In genomic region chr11:107929611-107930200, GRCh38 we compare ENCODE assay signal across 10 cellular contexts. TPM values are rescaled to one million over a fixed set of nuclear protein-coding genes. Genes with fewer than 3 reads are reported as not detected.
DNase-seq lines count a peak whose midpoint lies in the region; ATAC-seq and TF ChIP-seq lines count a peak whose summit lies in the region.
"Had no signal": no experiment of that assay in that cellular context is flagged by ENCODE, and none has a peak within 500 bp of the region (broad histone marks: within the 10 kb centered on the region; RNA-seq: fewer than 3 reads in every experiment).

No MANE protein-coding gene starts in this region.

- H3K18ac ChIP-seq in H9 (ENCODE audit: insufficient read length, low read depth, low read length) = no peak overlapping the region

- no peak overlapping the region for H2AFZ ChIP-seq in H9 (ENCODE audit: low read length)

- H3K27ac Mint-ChIP-seq in activated CD4-positive, alpha-beta T cell treated with anti-CD3 and anti-CD28 coated beads for 36 hours = no peak overlapping the region
- no peak overlapping the region for H3K27ac Mint-ChIP-seq in activated CD4-positive, alpha-beta T cell treated with anti-CD3 and anti-CD28 coated beads, Interleukin-2, amount 10 ng/mL, durations not matched to agents 7 days and 5 days
- peak overlapping the region in 1 of 3 experiments; percentile 86; a peak in 2 of 7 replicates for H3K27ac Mint-ChIP-seq in H9
- H3K27ac Mint-ChIP-seq in dendritic cell treated with granulocyte-macrophage colony-stimulating factor and Interleukin-4, amounts not matched to agents 40 ng/mL and 50 ng/mL, for 4 days = peak overlapping the region; percentile 99

- CTCF ChIA-PET in activated CD4-positive, alpha-beta T cell treated with anti-CD3 and anti-CD28 coated beads for 36 hours (lab: Charles Lee) = no interaction called here
- CTCF ChIA-PET in activated CD4-positive, alpha-beta T cell treated with anti-CD3 and anti-CD28 coated beads, Interleukin-2, amount 10 ng/mL, durations not matched to agents 7 days and 5 days (lab: Charles Lee) = no interaction called here

- no peaks in the 10 kb centered on the region for H3K9me3 ChIP-seq in H9 (ENCODE audit: control insufficient read depth, low read depth, low read length)

- H2BK15ac ChIP-seq in H9 (ENCODE audit: low read depth, low read length) = no peak overlapping the region

- H3K14ac ChIP-seq in H9 (ENCODE audit: insufficient read depth, low read length) = no peak overlapping the region

- no peaks in the 10 kb centered on the region for H3K36me3 Mint-ChIP-seq in activated CD4-positive, alpha-beta T cell treated with anti-CD3 and anti-CD28 coated beads for 36 hours (ENCODE audit: low read depth)
- H3K36me3 Mint-ChIP-seq in activated CD4-positive, alpha-beta T cell treated with anti-CD3 and anti-CD28 coated beads, Interleukin-2, amount 10 ng/mL, durations not matched to agents 7 days and 5 days (ENCODE audit: low read depth) = no peaks in the 10 kb centered on the region
- H3K36me3 Mint-ChIP-seq in H9 (ENCODE audit: insufficient read depth in 1 of 3, low read depth in 3 of 3) = peaks cover 0 to under 1% (median 0%) of the 10 kb centered on the region in 3 experiments; a peak in 1 of 7 replicates
- peaks cover 48% of the 10 kb centered on the region for H3K36me3 Mint-ChIP-seq in dendritic cell treated with granulocyte-macrophage colony-stimulating factor and Interleukin-4, amounts not matched to agents 40 ng/mL and 50 ng/mL, for 4 days (ENCODE audit: low read depth)

- H2BK20ac ChIP-seq in H9 (ENCODE audit: low read depth, low read length, poor library complexity, severe bottlenecking) = no peak overlapping the region

- no peaks in the 10 kb centered on the region for H3K27me3 ChIP-seq in H9 (ENCODE audit: insufficient read depth, low read length)

- no peak overlapping the region for H2BK120ac ChIP-seq in H9 (ENCODE audit: low read depth, low read length, poor library complexity, severe bottlenecking)

- peaks cover 12% of the 10 kb centered on the region for H3K4me1 Mint-ChIP-seq in activated CD4-positive, alpha-beta T cell treated with anti-CD3 and anti-CD28 coated beads for 36 hours
- peaks cover 14% of the 10 kb centered on the region for H3K4me1 Mint-ChIP-seq in activated CD4-positive, alpha-beta T cell treated with anti-CD3 and anti-CD28 coated beads, Interleukin-2, amount 10 ng/mL, durations not matched to agents 7 days and 5 days
- peaks cover 9 to 13% of the 10 kb centered on the region in 2 experiments for H3K4me1 Mint-ChIP-seq in H9
- H3K4me1 Mint-ChIP-seq in dendritic cell treated with granulocyte-macrophage colony-stimulating factor and Interleukin-4, amounts not matched to agents 40 ng/mL and 50 ng/mL, for 4 days (ENCODE audit: low read depth) = peaks cover 23% of the 10 kb centered on the region

- H3K4me2 ChIP-seq in H9 (ENCODE audit: insufficient read depth, insufficient read length, low read length) = peak overlapping the region; percentile 99

- H2BK12ac ChIP-seq in H9 (ENCODE audit: insufficient read length, low read depth, low read length) = no peak overlapping the region

- H3K23ac ChIP-seq in H9 (ENCODE audit: insufficient read length, low read depth, low read length) = no peak overlapping the region

- peak; percentile 29 for DNase-seq in activated CD4-positive, alpha-beta T cell treated with anti-CD3 and anti-CD28 coated beads for 36 hours
- no peak for DNase-seq in activated CD4-positive, alpha-beta T cell treated with anti-CD3 and anti-CD28 coated beads, Interleukin-2, amount 10 ng/mL, durations not matched to agents 7 days and 5 days
- DNase-seq in H9 (no peak), pons (ENCODE audit: low spot score) (peak; percentile 55), ureter (ENCODE audit: low spot score) (no peak)
- DNase-seq: IMR-90 had no signal

- no peak overlapping the region for H3K56ac ChIP-seq in H9 (ENCODE audit: insufficient read length, low read depth, low read length)

- peaks cover 34% of the 10 kb centered on the region for H3K27me3 Mint-ChIP-seq in activated CD4-positive, alpha-beta T cell treated with anti-CD3 and anti-CD28 coated beads for 36 hours
- H3K27me3 Mint-ChIP-seq in activated CD4-positive, alpha-beta T cell treated with anti-CD3 and anti-CD28 coated beads, Interleukin-2, amount 10 ng/mL, durations not matched to agents 7 days and 5 days = peaks cover 26% of the 10 kb centered on the region
- H3K27me3 Mint-ChIP-seq in H9 (ENCODE audit: low read depth) = peaks cover 2% of the 10 kb centered on the region
- peaks cover 4% of the 10 kb centered on the region for H3K27me3 Mint-ChIP-seq in dendritic cell treated with granulocyte-macrophage colony-stimulating factor and Interleukin-4, amounts not matched to agents 40 ng/mL and 50 ng/mL, for 4 days

- no peak overlapping the region for H2AK5ac ChIP-seq in H9 (ENCODE audit: insufficient read length, low read length)

- no peaks in the 10 kb centered on the region for H4K20me1 ChIP-seq in H9 (ENCODE audit: control insufficient read depth, insufficient read depth, insufficient read length)

- no CpG with 5 or more reads among the region's 10 CpGs for WGBS in H9 (ENCODE audit: extremely low coverage, insufficient read length, low lambda C conversion rate)

- no peaks in the 10 kb centered on the region for H3K79me1 ChIP-seq in H9 (ENCODE audit: insufficient read depth, low read depth, low read length, poor library complexity, severe bottlenecking)

- no peak overlapping the region for H3K27ac ChIP-seq in H9 (ENCODE audit: insufficient read length, low read depth, low read length)

- POLR2A ChIA-PET in activated CD4-positive, alpha-beta T cell treated with anti-CD3 and anti-CD28 coated beads for 36 hours (lab: Charles Lee) = no interaction called here
- POLR2A ChIA-PET in activated CD4-positive, alpha-beta T cell treated with anti-CD3 and anti-CD28 coated beads, Interleukin-2, amount 10 ng/mL, durations not matched to agents 7 days and 5 days (lab: Charles Lee) = no interaction called here

- no peaks in the 10 kb centered on the region for H3K9me3 Mint-ChIP-seq in activated CD4-positive, alpha-beta T cell treated with anti-CD3 and anti-CD28 coated beads for 36 hours (ENCODE audit: low read depth)
- no peaks in the 10 kb centered on the region for H3K9me3 Mint-ChIP-seq in activated CD4-positive, alpha-beta T cell treated with anti-CD3 and anti-CD28 coated beads, Interleukin-2, amount 10 ng/mL, durations not matched to agents 7 days and 5 days
- H3K9me3 Mint-ChIP-seq in H9 = no peaks in the 10 kb centered on the region
- H3K9me3 Mint-ChIP-seq in dendritic cell treated with granulocyte-macrophage colony-stimulating factor and Interleukin-4, amounts not matched to agents 40 ng/mL and 50 ng/mL, for 4 days = no peaks in the 10 kb centered on the region

- no peak overlapping the region for H2BK5ac ChIP-seq in H9 (ENCODE audit: insufficient read length, low read length)

- intact Hi-C loops in activated CD4-positive, alpha-beta T cell treated with anti-CD3 and anti-CD28 coated beads for 36 hours (cut with DNase I, micrococcal nuclease) = no loop called here
- intact Hi-C loops in dendritic cell treated with granulocyte-macrophage colony-stimulating factor and Interleukin-4, amounts not matched to agents 40 ng/mL and 50 ng/mL, for 4 days (cut with micrococcal nuclease) = loop anchor here (2.0 to 10.0 kb wide), 3 partner anchors 193 to 735 kb away; partner anchors contain the start of genes ACAT1, ATM, DDX10 and NPAT

- no peak for ATAC-seq in activated CD4-positive, alpha-beta T cell treated with anti-CD3 and anti-CD28 coated beads for 36 hours
- ATAC-seq in GM18867 (IDR thresholded peaks at IDR 0.05; ENCODE audit: unreplicated experiment) = no peak
- no peak for ATAC-seq in HG02938 (IDR thresholded peaks at IDR 0.05; ENCODE audit: unreplicated experiment)

- H3T11ph ChIP-seq in H9 (ENCODE audit: low read length) = no peak overlapping the region

- H3K4me1 ChIP-seq in H9 (ENCODE audit: insufficient read depth, low read length) = no peaks in the 10 kb centered on the region; the same call in 1 of the 2 replicates

- no peak overlapping the region for H4K5ac ChIP-seq in H9 (ENCODE audit: insufficient read length, low read depth, low read length)

- no peak for TF ChIP-seq CTCF in H9 (conservative IDR thresholded peaks at IDR 0.05)

- H3K4me3 Mint-ChIP-seq in activated CD4-positive, alpha-beta T cell treated with anti-CD3 and anti-CD28 coated beads for 36 hours = no peak overlapping the region
- no peak overlapping the region for H3K4me3 Mint-ChIP-seq in activated CD4-positive, alpha-beta T cell treated with anti-CD3 and anti-CD28 coated beads, Interleukin-2, amount 10 ng/mL, durations not matched to agents 7 days and 5 days
- H3K4me3 Mint-ChIP-seq in H9 = peak overlapping the region; percentile 93 to 98
- H3K4me3 Mint-ChIP-seq in dendritic cell treated with granulocyte-macrophage colony-stimulating factor and Interleukin-4, amounts not matched to agents 40 ng/mL and 50 ng/mL, for 4 days = peak overlapping the region; percentile 96

- H3K79me2 ChIP-seq in H9 (ENCODE audit: insufficient read depth, low read length) = peaks cover 3% of the 10 kb centered on the region; the same call in 1 of the 2 replicates

- H3K4ac ChIP-seq in H9 (ENCODE audit: low read depth, low read length) = no peak overlapping the region

- peak overlapping the region; percentile 79 for H3K9ac ChIP-seq in H9 (ENCODE audit: extremely low read depth, insufficient read length, low read length)

- H4K8ac ChIP-seq in H9 (replicated peaks; ENCODE audit: insufficient read length, low read depth, low read length) = no peak overlapping the region

- H3K23me2 ChIP-seq in H9 (ENCODE audit: insufficient read length, low read depth, low read length, poor library complexity, severe bottlenecking) = peaks cover 5% of the 10 kb centered on the region

- no peak overlapping the region for H4K91ac ChIP-seq in H9 (ENCODE audit: insufficient read length, low read depth, low read length)

RNA-seq across cellular contexts. Expression of gene RAB39A, which starts 1.5 kb away (rescaled TPM):
- total RNA-seq in activated CD4-positive, alpha-beta T cell treated with anti-CD3 and anti-CD28 coated beads for 36 hours = under 1 TPM; 0.12 to 0.16 TPM
- under 1 TPM in 1 of 2 experiments, not detected in 1; 0.15 TPM for total RNA-seq in activated CD4-positive, alpha-beta T cell treated with anti-CD3 and anti-CD28 coated beads, Interleukin-2, amount 10 ng/mL, durations not matched to agents 7 days and 5 days
- total RNA-seq in H9 (2021) = 9.2 and 9.7 TPM in 2 replicates
- total RNA-seq in ureter = 0.42 TPM
- total RNA-seq: glomerular endothelial cell, IMR-90 had no signal

Comparison
In these comparisons a context has a peak if more than half of its experiments do, and no peak if none do; other contexts are left out.
1. DNase-seq: peak in activated CD4-positive, alpha-beta T cell treated with anti-CD3 and anti-CD28 coated beads for 36 hours (single experiment) and pons (single experiment); none in activated CD4-positive, alpha-beta T cell treated with anti-CD3 and anti-CD28 coated beads, Interleukin-2, amount 10 ng/mL, durations not matched to agents 7 days and 5 days (single experiment), H9 (single experiment) and ureter (single experiment).
2. H3K4me3 Mint-ChIP-seq: peak in H9 (2 of 2) and dendritic cell treated with granulocyte-macrophage colony-stimulating factor and Interleukin-4, amounts not matched to agents 40 ng/mL and 50 ng/mL, for 4 days (single experiment); none in activated CD4-positive, alpha-beta T cell treated with anti-CD3 and anti-CD28 coated beads for 36 hours (single experiment) and activated CD4-positive, alpha-beta T cell treated with anti-CD3 and anti-CD28 coated beads, Interleukin-2, amount 10 ng/mL, durations not matched to agents 7 days and 5 days (single experiment).